Comparison of ENCODE assay signal across 8 cellular contexts in the genomic region with DNA sequence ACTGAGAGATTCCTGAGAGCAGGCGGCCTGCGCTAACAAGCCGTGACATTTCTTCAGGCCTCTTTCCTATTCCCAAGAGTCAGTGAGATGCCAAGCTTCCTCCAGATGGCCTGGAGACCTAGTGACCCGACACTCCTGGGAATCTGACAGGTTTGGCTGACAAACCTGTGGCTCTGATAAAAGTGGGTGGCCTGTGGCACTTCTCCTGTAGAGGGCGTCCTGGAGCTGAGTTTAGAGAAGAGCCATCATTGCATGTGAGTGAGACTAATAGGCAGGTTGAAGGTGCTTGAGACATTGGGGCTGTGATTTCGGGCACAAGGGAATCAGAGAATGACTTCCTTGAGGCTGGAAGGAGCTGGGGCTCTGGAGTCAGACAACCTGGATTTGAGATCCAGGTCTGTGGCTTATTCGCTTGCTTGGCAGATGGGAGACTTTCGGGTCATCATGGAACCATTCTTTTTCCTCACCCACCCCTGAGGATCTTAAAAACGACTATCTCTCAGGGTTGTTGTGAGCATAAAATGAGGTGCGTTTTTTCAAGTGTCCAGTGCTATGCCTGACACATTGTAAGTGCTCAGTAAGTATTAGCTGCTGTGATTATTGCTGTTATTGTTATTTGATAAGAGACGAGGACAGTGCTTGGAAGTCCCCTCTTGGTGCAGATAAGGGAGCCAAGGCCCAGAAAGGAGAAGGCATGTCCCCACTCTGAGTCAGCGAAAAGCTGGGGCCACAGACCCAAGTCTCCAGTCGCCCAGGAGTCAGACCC.
DNase-seq lines count a peak whose midpoint lies in the region; ATAC-seq, FAIRE-seq and TF ChIP-seq lines count a peak whose summit lies in the region.

No MANE protein-coding gene starts in this region.

- DNase-seq in DMS153 treated with DMSO at 0.1 percent for 48 hours (lab: John Stamatoyannopoulos, UW; ENCODE audit: unreplicated experiment) (peak; percentile 0), DMS153 (lab: John Stamatoyannopoulos, UW) (no peak), HAP-1 (ENCODE audit: low spot score in 2 of 2) (peak; percentile 37 to 80), SK-MEL-5 (ENCODE audit: low read depth, low spot score) (peak; percentile 77), foreskin keratinocyte (peak in 1 of 2 donors; percentile 2), stromal cell of bone marrow (ENCODE audit: low read depth) (peak; percentile 13), NCI-H187 (lab: John Stamatoyannopoulos, UW) (no peak), RCC 7860 (ENCODE audit: low spot score) (no peak)

- no peak for FAIRE-seq in RCC 7860 (lab: Jason Lieb, UNC)

- H3K4me3 ChIP-seq in HAP-1: no peak overlapping the region

- in situ Hi-C loops in HAP-1 (cut with MboI; ENCODE audit: low sequenced_read_pairs): no loop called here
- in situ Hi-C loops in SK-MEL-5 (cut with HindIII; ENCODE audit: low pct_unique_long_range_greater_than_20kb, low sequenced_read_pairs): no loop called here

- H3K4me1 ChIP-seq in HAP-1 (no peaks in the 10 kb centered on the region), foreskin keratinocyte (no peaks in the 10 kb centered on the region)

- TF ChIP-seq CTCF in foreskin keratinocyte (conservative IDR thresholded peaks at IDR 0.05): peak; percentile 55

- no peaks in the 10 kb centered on the region for H3K36me3 ChIP-seq in HAP-1 (replicated peaks)

- peak; percentile 51 for ATAC-seq in foreskin keratinocyte

- H3K27ac ChIP-seq in foreskin keratinocyte: no peak overlapping the region

- H3K9me3 ChIP-seq in HAP-1: no peaks in the 10 kb centered on the region

- H3K27me3 ChIP-seq in HAP-1 (ENCODE audit: low read depth) (peaks cover 5% of the 10 kb centered on the region; the same call in 1 of the 2 replicates), foreskin keratinocyte (no peaks in the 10 kb centered on the region)

Comparison
In these comparisons a context has a peak if more than half of its experiments do, and no peak if none do; other contexts are left out.
1. DNase-seq: peak in DMS153 treated with DMSO at 0.1 percent for 48 hours (single experiment), HAP-1 (2 of 2), SK-MEL-5 (single experiment) and stromal cell of bone marrow (single experiment); none in DMS153 (single experiment), NCI-H187 (0 of 2) and RCC 7860 (single experiment).